Comparison of ENCODE assay signal across 29 cellular contexts in genomic region chrX:2642146-2642545, GRCh38.
"Had no signal": no experiment of that assay in that cellular context is flagged by ENCODE, and none has a peak within 500 bp of the region (broad histone marks: within the 10 kb centered on the region; RNA-seq: fewer than 3 reads in every experiment).

No MANE protein-coding gene starts in this region.

- H3K27ac ChIP-seq: neutrophil, ovary, parathyroid adenoma, psoas muscle, right lobe of liver, sigmoid colon, stomach, thoracic aorta, thyroid gland, tibial nerve, upper lobe of left lung, vagina had no signal

- H3K36me3 ChIP-seq: ovary, right lobe of liver, thyroid gland had no signal

- H3K9me3 ChIP-seq: neutrophil, ovary, psoas muscle, right lobe of liver, sigmoid colon, stomach, thoracic aorta, thyroid gland, tibial nerve, upper lobe of left lung, vagina had no signal

- H3K4me1 ChIP-seq: parathyroid adenoma, psoas muscle, right lobe of liver, sigmoid colon, stomach, thyroid gland, tibial nerve, upper lobe of left lung, vagina had no signal

- H3K4me1 Mint-ChIP-seq: nephron progenitor cell, neural crest cell had no signal

- H3K9me3 Mint-ChIP-seq: naive thymus-derived CD8-positive, alpha-beta T cell; nephron progenitor cell; stimulated activated effector memory CD8-positive, alpha-beta T cell treated with anti-CD3 and anti-CD28 coated beads, Interleukin-12 subunit alpha, Interleukin-12 subunit beta, amount 100 ng/mL, for 72 hours; stimulated activated naive B cell treated with anti-CD40 and anti-IgM and Interleukin-4, amounts not matched to agents 10 μg/mL and 1 μg/mL and 100 μg/mL, for 72 hours; stimulated activated naive CD8-positive, alpha-beta T cell treated with anti-CD3 and anti-CD28 coated beads, Interleukin-15, Interleukin-2, amounts not matched to agents 100 ng/mL and 50 ng/mL, for 24 hours had no signal

- DNase-seq: naive thymus-derived CD8-positive, alpha-beta T cell; nephron progenitor cell; nucleus accumbens; ovary; posterior cingulate gyrus; psoas muscle; right cardiac atrium; right lobe of liver; sigmoid colon; small intestine; stimulated activated CD4-positive, alpha-beta T cell treated with anti-CD3 and anti-CD28 coated beads, Interleukin-15, amount 100 ng/mL, for 24 hours; stimulated activated CD4-positive, alpha-beta T cell treated with anti-CD3 and anti-CD28 coated beads, Interleukin-2, amount 100 ng/mL, for 24 hours; stimulated activated CD4-positive, alpha-beta T cell treated with anti-CD3 and anti-CD28 coated beads, Interleukin-2, amount 100 ng/mL, for 48 hours; stimulated activated CD4-positive, alpha-beta T cell treated with anti-CD3 and anti-CD28 coated beads, Interleukin-4, amount 100 ng/mL, for 24 hours; stimulated activated naive B cell treated with anti-CD40 and anti-IgM and Interleukin-4, amounts not matched to agents 10 μg/mL and 1 μg/mL and 100 μg/mL, for 72 hours; stimulated activated naive CD4-positive, alpha-beta T cell treated with Interleukin-2 at 50 U/mL for 16 hours; stomach; thyroid gland; trophoblast cell; upper lobe of left lung had no signal

- H3K4me3 ChIP-seq: ovary, psoas muscle, right lobe of liver, sigmoid colon, stomach, thoracic aorta, thyroid gland, tibial nerve, upper lobe of left lung, vagina had no signal

- H3K4me3 Mint-ChIP-seq: naive thymus-derived CD8-positive, alpha-beta T cell; nephron progenitor cell; neural crest cell; stimulated activated effector memory CD8-positive, alpha-beta T cell treated with anti-CD3 and anti-CD28 coated beads, Interleukin-12 subunit alpha, Interleukin-12 subunit beta, amount 100 ng/mL, for 72 hours; stimulated activated naive B cell treated with anti-CD40 and anti-IgM and Interleukin-4, amounts not matched to agents 10 μg/mL and 1 μg/mL and 100 μg/mL, for 72 hours; stimulated activated naive CD8-positive, alpha-beta T cell treated with anti-CD3 and anti-CD28 coated beads, Interleukin-15, Interleukin-2, amounts not matched to agents 100 ng/mL and 50 ng/mL, for 24 hours had no signal

- ATAC-seq: naive thymus-derived CD8-positive, alpha-beta T cell; psoas muscle; right cardiac atrium; right lobe of liver; stimulated activated naive B cell treated with anti-CD40 and anti-IgM and Interleukin-4, amounts not matched to agents 10 μg/mL and 1 μg/mL and 100 μg/mL, for 72 hours had no signal

- H3K27me3 ChIP-seq: neutrophil, ovary, right lobe of liver, sigmoid colon, stomach, thyroid gland, tibial nerve, upper lobe of left lung, vagina had no signal

- H3K27me3 Mint-ChIP-seq: naive thymus-derived CD8-positive, alpha-beta T cell; progenitor cell of endocrine pancreas; stimulated activated naive B cell treated with anti-CD40 and anti-IgM and Interleukin-4, amounts not matched to agents 10 μg/mL and 1 μg/mL and 100 μg/mL, for 72 hours; stimulated activated naive CD8-positive, alpha-beta T cell treated with anti-CD3 and anti-CD28 coated beads, Interleukin-15, Interleukin-2, amounts not matched to agents 100 ng/mL and 50 ng/mL, for 24 hours had no signal

- H3K9ac ChIP-seq: parathyroid adenoma had no signal

- H3K27ac Mint-ChIP-seq: nephron progenitor cell; progenitor cell of endocrine pancreas; stimulated activated naive B cell treated with anti-CD40 and anti-IgM and Interleukin-4, amounts not matched to agents 10 μg/mL and 1 μg/mL and 100 μg/mL, for 72 hours had no signal
